In genomic region chr11:36088234-36088975, GRCh38 we compare ENCODE assay signal across 20 cellular contexts.
A peak's percentile ranks its signal among the peaks of the same experiment; 100 is the strongest.
DNase-seq lines count a peak whose midpoint lies in the region; ATAC-seq and TF ChIP-seq lines count a peak whose summit lies in the region.
"Had no signal": no experiment of that assay in that cellular context is flagged by ENCODE, and none has a peak within 500 bp of the region (broad histone marks: within the 10 kb centered on the region; RNA-seq: fewer than 3 reads in every experiment).

No MANE protein-coding gene starts in this region.

- H2AK5ac ChIP-seq in IMR-90 (ENCODE audit: low read depth, low read length), result peak overlapping the region; percentile 47; the same call in 1 of the 2 replicates

- peak overlapping the region; percentile 30 for H2BK120ac ChIP-seq in IMR-90 (ENCODE audit: low read depth, low read length)

- no peak overlapping the region for H2AK9ac ChIP-seq in IMR-90 (replicated peaks; ENCODE audit: low read depth, low read length, poor library complexity)

- intact Hi-C loops in IMR-90 (cut with micrococcal nuclease), result no loop called here

- H3K79me1 ChIP-seq in IMR-90 (ENCODE audit: low read depth in 1 of 2, low read length in 2 of 2), result peaks cover 0 to 13% of the 10 kb centered on the region in 2 experiments; a peak in 1 of 4 replicates

- peaks cover 23% of the 10 kb centered on the region for H3K4me1 Mint-ChIP-seq in brain

- H3K27me3 ChIP-seq in IMR-90 (ENCODE audit: control insufficient read depth, insufficient read depth, low read length) (no peaks in the 10 kb centered on the region), skeletal muscle satellite cell (ENCODE audit: control insufficient read depth, insufficient read depth, low read length) (no peaks in the 10 kb centered on the region)
- H3K27me3 ChIP-seq: BE2C, body of pancreas, SJSA1, thyroid gland had no signal

- H3K36me3 ChIP-seq in IMR-90 (ENCODE audit: control insufficient read depth, insufficient read depth, low read length) (no peaks in the 10 kb centered on the region), skeletal muscle satellite cell (ENCODE audit: insufficient read depth, low read length) (peaks cover 15% of the 10 kb centered on the region)
- H3K36me3 ChIP-seq: BE2C, SJSA1, thyroid gland had no signal

- POLR2A ChIA-PET in IMR-90 (lab: Charles Lee; ENCODE audit: unreplicated experiment), result no interaction called here
- POLR2A ChIA-PET in HEK293T (lab: Yijun Ruan, JAX), result interaction anchor here (0.5 kb wide), 1 partner anchor 412 kb away, joined by 3 read pairs; no protein-coding TSS in a partner anchor

- H3K9ac ChIP-seq in IMR-90 (ENCODE audit: low read depth, low read length) (no peak overlapping the region), skeletal muscle satellite cell (ENCODE audit: low read depth, low read length) (peak overlapping the region; percentile 18)

- DNase-seq in IMR-90, result peak; percentile 44
- DNase-seq in fibroblast of the aortic adventitia (ENCODE audit: low read depth), result peak; percentile 68
- DNase-seq in HEK293T (ENCODE audit: extremely low spot score), result no peak
- no peak for DNase-seq in SKM-1 (lab: John Stamatoyannopoulos, UW; ENCODE audit: unreplicated experiment)
- no peak for DNase-seq in activated gamma-delta T cell (lab: John Stamatoyannopoulos, UW)
- DNase-seq: activated naive CD4-positive, alpha-beta T cell treated with Interleukin-2 at 50 U/mL for 16 hours; BE2C; body of pancreas; GF-D8; GOT3; NCI-H2081 treated with DMSO at 0.1 percent for 48 hours; NCI-H526; T1000; thyroid gland had no signal

- H3K36me3 Mint-ChIP-seq in brain, result peaks cover 71% of the 10 kb centered on the region

- H4K20me1 ChIP-seq in IMR-90 (ENCODE audit: insufficient read depth, low read length), result peaks cover 4% of the 10 kb centered on the region; the same call in 1 of the 2 replicates

- peaks cover 3% of the 10 kb centered on the region for H3K27me3 Mint-ChIP-seq in brain

- peak overlapping the region; percentile 41 for H3K23ac ChIP-seq in IMR-90 (ENCODE audit: low read depth, low read length)

- 0 out of 2 replicates have a peak overlapping the region, but pooled peaks have one; percentile 8 for H3K18ac ChIP-seq in IMR-90 (ENCODE audit: low read depth, low read length)

- H3K4me2 ChIP-seq in IMR-90 (ENCODE audit: low read depth, low read length) (peak overlapping the region; percentile 23; the same call in 1 of the 2 replicates), skeletal muscle satellite cell (ENCODE audit: low read length) (no peak overlapping the region)

- 0 out of 2 replicates have a peak overlapping the region, but pooled peaks have one; percentile 4 for H4K91ac ChIP-seq in IMR-90 (ENCODE audit: insufficient read depth, low read depth, low read length)

- no TSS peak for BruUV-seq in IMR-90 (replicated peaks; lab: Mats Ljungman, UMichigan)

- H3K4me3 ChIP-seq in IMR-90 (ENCODE audit: insufficient read depth, low read depth, low read length), result no peak overlapping the region
- no peak overlapping the region for H3K4me3 ChIP-seq in fibroblast of the aortic adventitia (ENCODE audit: low read depth, low read length)
- no peak overlapping the region for H3K4me3 ChIP-seq in skeletal muscle satellite cell (ENCODE audit: low read length)
- H3K4me3 ChIP-seq: body of pancreas, SJSA1, skin epidermis, thyroid gland had no signal

- H3K4me1 ChIP-seq in IMR-90 (ENCODE audit: control insufficient read depth, insufficient read depth, low read length) (peaks cover 21% of the 10 kb centered on the region), skeletal muscle satellite cell (ENCODE audit: control insufficient read depth, insufficient read depth, low read length) (peaks cover 44% of the 10 kb centered on the region)
- H3K4me1 ChIP-seq: BE2C, body of pancreas had no signal

- H4K8ac ChIP-seq in IMR-90 (ENCODE audit: low read depth in 2 of 2, low read length in 2 of 2), result peak overlapping the region in 1 of 2 experiments; percentile 4; a peak in 2 of 4 replicates

- H3K56ac ChIP-seq in IMR-90 (ENCODE audit: extremely low read depth, insufficient read depth, low read length), result no peak overlapping the region

- dilution Hi-C loops in IMR-90 (cut with HindIII; ENCODE audit: low sequenced_read_pairs, unreplicated experiment), result no loop called here

- peak overlapping the region; percentile 34 for H3K14ac ChIP-seq in IMR-90 (replicated peaks; ENCODE audit: low read depth, low read length)

- H2BK20ac ChIP-seq in IMR-90 (ENCODE audit: low read depth, low read length), result peak overlapping the region; percentile 33; the same call in 1 of the 2 replicates

- H3K9me3 Mint-ChIP-seq in brain, result peaks cover 20 to 35% (median 27%) of the 10 kb centered on the region in 5 experiments

- in situ Hi-C loops in IMR-90 (cut with MboI; ENCODE audit: low sequenced_read_pairs), result no loop called here

- H3K27ac ChIP-seq in IMR-90 (ENCODE audit: insufficient read depth, low read length), result no peak overlapping the region
- H3K27ac ChIP-seq: body of pancreas, HL-60, SJSA1 had no signal

- no peak overlapping the region for H4K5ac ChIP-seq in IMR-90 (ENCODE audit: low read depth, low read length)

- H2BK5ac ChIP-seq in IMR-90 (ENCODE audit: low read depth, low read length, poor library complexity, severe bottlenecking), result no peak overlapping the region

- no peaks in the 10 kb centered on the region for H3K9me3 ChIP-seq in IMR-90 (ENCODE audit: control insufficient read depth, insufficient read depth, low read length)
- no peaks in the 10 kb centered on the region for H3K9me3 ChIP-seq in skeletal muscle satellite cell (replicated peaks; ENCODE audit: low read length)
- H3K9me3 ChIP-seq: BE2C, SJSA1, thyroid gland had no signal

- TF ChIP-seq RAD21 in IMR-90 (IDR thresholded peaks at IDR 0.05; ENCODE audit: low read length), result no peak

- H3K4me3 Mint-ChIP-seq in brain, result peak overlapping the region in 1 of 5 experiments; percentile 67

- H3K4ac ChIP-seq in IMR-90 (ENCODE audit: low read depth, low read length), result peak overlapping the region; percentile 44

- no peak for TF ChIP-seq CTCF in IMR-90 (conservative IDR thresholded peaks at IDR 0.05; ENCODE audit: low read depth, low read length)
- no peak for TF ChIP-seq CTCF in brain (conservative IDR thresholded peaks at IDR 0.05)
- TF ChIP-seq CTCF in fibroblast of the aortic adventitia (IDR thresholded peaks at IDR 0.05; ENCODE audit: insufficient read depth, low read length), result no peak

- TF ChIP-seq POLR2A in IMR-90 (IDR thresholded peaks at IDR 0.05; ENCODE audit: low read depth, low read length), result no peak

- H3K27ac Mint-ChIP-seq in brain, result peak overlapping the region; percentile 55 to 94 (median 79)

- H3K9me1 ChIP-seq in IMR-90 (ENCODE audit: insufficient read depth, low read length), result peaks cover 14% of the 10 kb centered on the region

- H2BK15ac ChIP-seq in IMR-90 (ENCODE audit: low read depth, low read length), result peak overlapping the region; percentile 51; the same call in 2 of the 3 replicates

- ATAC-seq in IMR-90 (ENCODE audit: low read depth), result peak; percentile 69
- ATAC-seq in GM21723 (IDR thresholded peaks at IDR 0.05; ENCODE audit: unreplicated experiment), result no peak
- ATAC-seq: body of pancreas had no signal

- 0% methylated on average over 3 of the region's 7 CpGs; no CpG with 5 or more reads in 1 of the 2 experiments for WGBS in IMR-90 (ENCODE audit: extremely low coverage in 2 of 2, insufficient read length in 1 of 2), 2 experiments

- H2AFZ ChIP-seq in IMR-90 (replicated peaks; ENCODE audit: low read length, poor library complexity), result peak overlapping the region; percentile 3

- CTCF ChIA-PET in IMR-90 (lab: Yijun Ruan, JAX) (interaction anchor here (0.5 to 0.9 kb wide), 4 partner anchors 12 to 1934 kb away, joined by 3 read pairs; no protein-coding TSS in a partner anchor), HEK293T (lab: Yijun Ruan, JAX) (interaction anchor here (0.6 kb wide), 1 partner anchor 114 kb away, joined by 4 read pairs; no protein-coding TSS in a partner anchor)

TF ChIP-seq in IMR-90, 13 proteins besides CTCF, POLR2A, EP300 and RAD21 (continues in another document):
- TF ChIP-seq SMC3 (IDR thresholded peaks at IDR 0.05; ENCODE audit: low read depth, low read length), result no peak
- TF ChIP-seq MAFK (IDR thresholded peaks at IDR 0.05; ENCODE audit: low read depth, low read length), result no peak
- TF ChIP-seq NFE2L2 (IDR thresholded peaks at IDR 0.05; ENCODE audit: low read depth, low read length), result no peak
- TF ChIP-seq RCOR1 (IDR thresholded peaks at IDR 0.05; ENCODE audit: insufficient replicate concordance, low read length), result no peak
- no peak for TF ChIP-seq RFX5 (IDR thresholded peaks at IDR 0.05; ENCODE audit: low read depth, low read length)
- TF ChIP-seq CEBPB (IDR thresholded peaks at IDR 0.05; ENCODE audit: low read depth, low read length), result no peak
- TF ChIP-seq MAZ (IDR thresholded peaks at IDR 0.05; ENCODE audit: borderline replicate concordance, low read depth, low read length), result no peak
- TF ChIP-seq BHLHE40 (IDR thresholded peaks at IDR 0.05; ENCODE audit: low read depth, low read length), result no peak
- TF ChIP-seq FOS (IDR thresholded peaks at IDR 0.05; ENCODE audit: low read depth, low read length), result no peak
- no peak for TF ChIP-seq MXI1 (IDR thresholded peaks at IDR 0.05; ENCODE audit: borderline replicate concordance, low read depth, low read length)

TF ChIP-seq in HEK293T, 16 proteins besides CTCF, POLR2A, EP300 and RAD21:
- no peak for TF ChIP-seq BHLHE40 (IDR thresholded peaks at IDR 0.05; ENCODE audit: borderline replicate concordance)
- no peak for TF ChIP-seq SP1 (IDR thresholded peaks at IDR 0.05)
- TF ChIP-seq SUZ12 (IDR thresholded peaks at IDR 0.05), result no peak
- TF ChIP-seq LEF1 (IDR thresholded peaks at IDR 0.05; ENCODE audit: borderline replicate concordance), result no peak
TF ChIP-seq in HEK293T: peak in this region for 0.

Comparison
In these comparisons a context has a peak if more than half of its experiments do, and no peak if none do; other contexts are left out.
1. DNase-seq: peak in IMR-90 (single experiment) and fibroblast of the aortic adventitia (single experiment); none in HEK293T (single experiment), SKM-1 (single experiment) and activated gamma-delta T cell (single experiment).